Comparison of ENCODE assay signal across 8 cellular contexts in genomic region chr12:48996794-48997718, GRCh38. TPM values are rescaled to one million over a fixed set of nuclear protein-coding genes. Genes with fewer than 3 reads are reported as not detected.
A peak's percentile ranks its signal among the peaks of the same experiment; 100 is the strongest.
DNase-seq lines count a peak whose midpoint lies in the region; ATAC-seq and TF ChIP-seq lines count a peak whose summit lies in the region.

No MANE protein-coding gene starts in this region.

- ATAC-seq in GM18868 (IDR thresholded peaks at IDR 0.05; ENCODE audit: unreplicated experiment), result no peak

- no peaks in the 10 kb centered on the region for H3K9me2 ChIP-seq in OCI-LY1 (ENCODE audit: low read depth, low read length)

- H3K27me3 Mint-ChIP-seq in glutamatergic neuron (ENCODE audit: unreplicated experiment), result peaks cover 25% of the 10 kb centered on the region

- H3K4me1 ChIP-seq in HAP-1 (peaks cover 24% of the 10 kb centered on the region), OCI-LY1 (ENCODE audit: insufficient read depth, low read length, severe bottlenecking) (peaks cover 42% of the 10 kb centered on the region), neuron (ENCODE audit: insufficient read depth, low read length) (peaks cover 16% of the 10 kb centered on the region), vagina (peaks cover 52% of the 10 kb centered on the region)

- H3K36me3 ChIP-seq in HAP-1 (replicated peaks), result peaks cover 9% of the 10 kb centered on the region
- H3K36me3 ChIP-seq in OCI-LY1 (ENCODE audit: insufficient read depth, low read length), result peaks cover 5% of the 10 kb centered on the region; the same call in 1 of the 2 replicates
- peaks cover 8% of the 10 kb centered on the region for H3K36me3 ChIP-seq in neuron (ENCODE audit: insufficient read depth, low read length)
- peaks cover 0 to 11% of the 10 kb centered on the region in 2 donors for H3K36me3 ChIP-seq in vagina

- H3K9ac ChIP-seq in OCI-LY1 (ENCODE audit: low read length), result peak overlapping the region; percentile 34; the same call in 1 of the 2 replicates

- H3K4me3 ChIP-seq in HAP-1, result peak overlapping the region; percentile 46
- H3K4me3 ChIP-seq in OCI-LY1 (ENCODE audit: low read depth, low read length, poor library complexity, severe bottlenecking), result peak overlapping the region; percentile 70
- peak overlapping the region; percentile 38 for H3K4me3 ChIP-seq in neuron (ENCODE audit: low read length)
- H3K4me3 ChIP-seq in vagina, result peak overlapping the region; percentile 42 to 45

- H3K36me3 Mint-ChIP-seq in glutamatergic neuron (ENCODE audit: unreplicated experiment), result peaks cover 6% of the 10 kb centered on the region

- H3K79me2 ChIP-seq in OCI-LY1 (ENCODE audit: insufficient read depth, low read length), result no peaks in the 10 kb centered on the region

- no peak overlapping the region for H3K27ac Mint-ChIP-seq in glutamatergic neuron (ENCODE audit: unreplicated experiment)

- in situ Hi-C loops in HAP-1 (cut with MboI; ENCODE audit: low sequenced_read_pairs), result no loop called here

- H3K4me2 ChIP-seq in OCI-LY1 (ENCODE audit: low read length), result peak overlapping the region; percentile 73

- TF ChIP-seq CTCF in OCI-LY1 (IDR thresholded peaks at IDR 0.05; ENCODE audit: low read length), result peak; percentile 78
- peak; percentile 66 for TF ChIP-seq CTCF in glutamatergic neuron (IDR thresholded peaks at IDR 0.05; ENCODE audit: partially characterized antibody, unreplicated experiment)
- TF ChIP-seq CTCF in vagina (IDR thresholded peaks at IDR 0.05), result peak in 2 of 3 experiments; percentile 44 to 49

- H4K20me1 ChIP-seq in OCI-LY1 (ENCODE audit: insufficient read depth, low read length), result no peaks in the 10 kb centered on the region

- H3F3A ChIP-seq in OCI-LY1 (ENCODE audit: insufficient read depth, low read length), result no peaks in the 10 kb centered on the region

- peak overlapping the region; percentile 42 for H3K4me3 Mint-ChIP-seq in glutamatergic neuron (ENCODE audit: unreplicated experiment)

- peak; percentile 57 to 69 for DNase-seq in AML-193 (lab: John Stamatoyannopoulos, UW)
- DNase-seq in HAP-1 (ENCODE audit: low spot score in 2 of 2), result peak; percentile 57 to 87
- DNase-seq in activated naive CD4-positive, alpha-beta T cell treated with anti-CD3 and anti-CD28 coated beads, Interleukin-2, amount 50 U/mL, for 16 hours, result peak; percentile 70
- DNase-seq in glutamatergic neuron, result peak; percentile 93
- no peak for DNase-seq in vagina (ENCODE audit: extremely low spot score in 2 of 2)

- H2AFZ ChIP-seq in OCI-LY1 (ENCODE audit: low read length), result no peak overlapping the region
- peak overlapping the region; percentile 90 for H2AFZ ChIP-seq in neuron (ENCODE audit: low read depth, low read length)

- H3K4me1 Mint-ChIP-seq in glutamatergic neuron (ENCODE audit: low read depth, unreplicated experiment), result peaks cover 19% of the 10 kb centered on the region

- H3K27ac ChIP-seq in OCI-LY1 (ENCODE audit: low read depth, low read length, poor library complexity, severe bottlenecking) (no peak overlapping the region), vagina (no peak overlapping the region)

- intact Hi-C loops in vagina (cut with DNase I), result no loop called here

- H3K9me3 ChIP-seq in HAP-1 (no peaks in the 10 kb centered on the region), OCI-LY1 (ENCODE audit: low read length) (no peaks in the 10 kb centered on the region), neuron (ENCODE audit: low read length) (no peaks in the 10 kb centered on the region), vagina (no peaks in the 10 kb centered on the region)

- no peak for TF ChIP-seq POLR2A in vagina (IDR thresholded peaks at IDR 0.05)

- H3K9me3 Mint-ChIP-seq in glutamatergic neuron (ENCODE audit: unreplicated experiment), result peaks cover 16% of the 10 kb centered on the region

- H3K27me3 ChIP-seq in HAP-1 (ENCODE audit: low read depth), result no peaks in the 10 kb centered on the region
- H3K27me3 ChIP-seq in OCI-LY1 (ENCODE audit: insufficient read depth, low read length), result no peaks in the 10 kb centered on the region
- H3K27me3 ChIP-seq in neuron (ENCODE audit: insufficient read depth, low read length), result peaks cover 36% of the 10 kb centered on the region
- H3K27me3 ChIP-seq in vagina, result peaks cover 7% of the 10 kb centered on the region

RNA-seq across cellular contexts. Expression of gene DDN, which starts 2.1 kb away (rescaled TPM):
- total RNA-seq in glutamatergic neuron (ENCODE audit: unreplicated experiment) (6.4 TPM), vagina (not detected)

RNA-seq across cellular contexts. Expression of gene WNT1, which starts 18.9 kb away (rescaled TPM):
- total RNA-seq in glutamatergic neuron (ENCODE audit: unreplicated experiment) (not detected), vagina (not detected)

RNA-seq across cellular contexts. Expression of gene PRKAG1, which starts 21.5 kb away (rescaled TPM):
- total RNA-seq in glutamatergic neuron (ENCODE audit: unreplicated experiment), result 58.2 TPM
- 67.0 TPM for total RNA-seq in vagina

RNA-seq across cellular contexts. Expression of gene WNT10B, which starts 25.5 kb away (rescaled TPM):
- not detected for total RNA-seq in glutamatergic neuron (ENCODE audit: unreplicated experiment)
- total RNA-seq in vagina, result 4.7 TPM

RNA-seq across cellular contexts. Expression of gene ARF3, which starts 39.8 kb away (rescaled TPM):
- total RNA-seq in glutamatergic neuron (ENCODE audit: unreplicated experiment) (162 TPM), vagina (56.2 TPM)

Comparison
In these comparisons a context has a peak if more than half of its experiments do, and no peak if none do; other contexts are left out.
1. DNase-seq: peak in AML-193 (2 of 2), HAP-1 (2 of 2), activated naive CD4-positive, alpha-beta T cell treated with anti-CD3 and anti-CD28 coated beads, Interleukin-2, amount 50 U/mL, for 16 hours (single experiment) and glutamatergic neuron (single experiment); none in vagina (0 of 2).
2. Peak in every context shown above with its lines, with median percentiles within 50 percentile points of each other: H3K4me3 ChIP-seq and CTCF ChIP-seq.